Comparison of ENCODE assay signal across 1 cellular context in genomic region chr16:30785126-30786106, GRCh38.
TF ChIP-seq lines count a peak whose summit lies in the region.

No MANE protein-coding gene starts in this region.

TF ChIP-seq in GM12878, 131 proteins besides CTCF, POLR2A, EP300 and RAD21:
- no peak for TF ChIP-seq HDAC6 (IDR thresholded peaks at IDR 0.05; ENCODE audit: unreplicated experiment)
- no peak for TF ChIP-seq MAX (IDR thresholded peaks at IDR 0.05; ENCODE audit: low read depth, low read length)
- no peak for TF ChIP-seq GABPA (IDR thresholded peaks at IDR 0.05; ENCODE audit: low read depth)
- no peak for TF ChIP-seq ZBED1 (IDR thresholded peaks at IDR 0.05; ENCODE audit: borderline replicate concordance)
- no peak for TF ChIP-seq CREM (IDR thresholded peaks at IDR 0.05; ENCODE audit: low read depth)
